ENCODE assay signal across 10 cellular contexts in the genomic region with DNA sequence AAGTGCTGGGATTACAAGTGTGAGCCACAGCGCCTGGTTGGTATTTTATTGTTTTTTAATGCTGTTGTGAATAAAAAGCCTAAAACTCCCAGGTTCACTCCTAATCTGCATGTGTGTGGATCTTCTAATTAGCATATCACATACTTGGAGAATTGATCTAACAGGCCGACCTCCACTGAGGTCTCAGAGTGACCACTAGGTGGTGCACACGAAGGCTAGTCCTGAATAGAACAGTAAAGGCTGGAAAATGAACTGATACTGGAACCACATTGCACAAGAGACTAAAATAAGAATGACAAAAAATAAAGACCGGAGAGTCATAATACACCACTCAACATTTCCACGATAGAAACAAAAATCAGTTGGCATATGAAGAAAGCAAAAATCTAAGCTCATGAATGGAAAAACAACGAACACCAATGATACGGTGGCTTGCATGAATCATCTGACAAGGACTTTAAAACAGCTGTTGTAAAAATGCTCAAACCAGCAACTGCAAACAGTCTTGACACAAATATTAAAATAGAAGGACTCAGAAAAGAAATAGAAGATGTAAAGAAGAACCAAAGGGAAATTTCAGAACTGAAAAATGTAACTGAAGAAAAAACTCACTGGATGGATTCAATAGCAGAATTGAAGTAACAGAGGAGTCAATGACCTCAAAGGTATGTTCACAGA. TPM values are rescaled to one million over a fixed set of nuclear protein-coding genes. Genes with fewer than 3 reads are reported as not detected.
DNase-seq lines count a peak whose midpoint lies in the region; ATAC-seq and TF ChIP-seq lines count a peak whose summit lies in the region.
"Had no signal": no experiment of that assay in that cellular context is flagged by ENCODE, and none has a peak within 500 bp of the region (broad histone marks: within the 10 kb centered on the region; RNA-seq: fewer than 3 reads in every experiment).

No MANE protein-coding gene starts in this region.

- TF ChIP-seq POLR2A in heart left ventricle (IDR thresholded peaks at IDR 0.05) (no peak), stomach (IDR thresholded peaks at IDR 0.05) (no peak), uterus (IDR thresholded peaks at IDR 0.05) (no peak)

- peak overlapping the region; percentile 14 for H3K27ac Mint-ChIP-seq in activated B cell treated with CpG ODN at 0.5 μM for 24 hours

- no peak for ATAC-seq in activated B cell treated with CpG ODN at 0.5 μM for 24 hours (ENCODE audit: low read depth)
- peak in 3 of 4 donors; percentile 45 to 62 (median 53) for ATAC-seq in heart left ventricle
- no peak for ATAC-seq in HG02981 (IDR thresholded peaks at IDR 0.05; ENCODE audit: unreplicated experiment)

- H3K27me3 ChIP-seq in heart left ventricle (peaks cover 13 to 35% (median 19%) of the 10 kb centered on the region in 9 donors), stomach (peaks cover 0 to 26% (median 20%) of the 10 kb centered on the region in 3 donors), uterus (no peaks in the 10 kb centered on the region)

- H3K36me3 Mint-ChIP-seq in activated B cell treated with CpG ODN at 0.5 μM for 24 hours (ENCODE audit: low read depth) = peaks cover 4% of the 10 kb centered on the region

- 57 to 63% (median 61%) methylated on average over 7 of the region's 7 CpGs for WGBS in heart left ventricle, 4 donors
- WGBS in stomach, 5 donors = 50 to 57% (median 53%) methylated on average over 7 of the region's 7 CpGs

- no peak overlapping the region for H3K4me3 Mint-ChIP-seq in activated B cell treated with CpG ODN at 0.5 μM for 24 hours

- TF ChIP-seq CTCF in activated B cell treated with CpG ODN at 0.5 μM for 24 hours (IDR thresholded peaks at IDR 0.05) (no peak), heart left ventricle (IDR thresholded peaks at IDR 0.05) (peak; percentile 42 to 66 (median 56)), stomach (IDR thresholded peaks at IDR 0.05) (peak in 5 of 7 experiments; percentile 29 to 64 (median 55)), uterus (IDR thresholded peaks at IDR 0.05) (peak in 2 of 4 experiments; percentile 14 to 15)

- CTCF ChIA-PET in activated B cell treated with CpG ODN at 0.5 μM for 24 hours (lab: Charles Lee) = interaction anchor here (0.6 to 1.3 kb wide), 4 partner anchors 13 to 52 kb away, joined by 3 to 6 read pairs (median 5); no protein-coding TSS in a partner anchor

- H3K27ac ChIP-seq in heart left ventricle = no peak overlapping the region
- no peak overlapping the region for H3K27ac ChIP-seq in stomach
- H3K27ac ChIP-seq in uterus = no peak overlapping the region

- H3K9me3 ChIP-seq in heart left ventricle = peaks cover 0 to 14% (median 0%) of the 10 kb centered on the region in 12 donors
- H3K9me3 ChIP-seq in stomach = peaks cover 0 to 3% (median 0%) of the 10 kb centered on the region in 4 donors
- no peaks in the 10 kb centered on the region for H3K9me3 ChIP-seq in uterus

- peaks cover 0 to 18% (median 7%) of the 10 kb centered on the region in 12 donors for H3K4me1 ChIP-seq in heart left ventricle
- peaks cover 10 to 23% (median 14%) of the 10 kb centered on the region in 4 donors for H3K4me1 ChIP-seq in stomach
- H3K4me1 ChIP-seq in uterus = peaks cover 0 to 5% of the 10 kb centered on the region in 2 donors

- intact Hi-C loops in activated B cell treated with CpG ODN at 0.5 μM for 24 hours (cut with micrococcal nuclease) = loop anchor here (5.0 kb wide), 2 partner anchors 38 to 53 kb away; no protein-coding TSS in a partner anchor
- intact Hi-C loops in heart left ventricle (cut with DNase I) = loop anchor here in 2 of 10 donors (5.0 kb wide), 2 partner anchors 47 to 53 kb away; no protein-coding TSS in a partner anchor
- intact Hi-C loops in stomach (cut with DNase I; ENCODE audit: low total_unique reads) = no loop called here
- intact Hi-C loops in uterus (cut with DNase I; ENCODE audit: low total_unique reads) = no loop called here

- no peaks in the 10 kb centered on the region for H3K36me3 ChIP-seq in heart left ventricle
- H3K36me3 ChIP-seq in stomach = no peaks in the 10 kb centered on the region
- no peaks in the 10 kb centered on the region for H3K36me3 ChIP-seq in uterus

- peaks cover 2% of the 10 kb centered on the region for H3K27me3 Mint-ChIP-seq in activated B cell treated with CpG ODN at 0.5 μM for 24 hours

- TF ChIP-seq EP300 in stomach (IDR thresholded peaks at IDR 0.05) = no peak

- H3K9me3 Mint-ChIP-seq in activated B cell treated with CpG ODN at 0.5 μM for 24 hours = peaks cover 8% of the 10 kb centered on the region

- DNase-seq in Daoy (ENCODE audit: low read depth) (peak; percentile 32), HuH-7.5 (ENCODE audit: low spot score) (peak; percentile 78), activated B cell treated with CpG ODN at 0.5 μM for 24 hours (no peak), heart left ventricle (peak in 3 of 5 donors; percentile 12 to 39 (median 24)), stomach (peak; percentile 70), NCI-H2081 (lab: John Stamatoyannopoulos, UW) (no peak), uterus (no peak)
- DNase-seq: naive B cell had no signal

- H3K4me1 Mint-ChIP-seq in activated B cell treated with CpG ODN at 0.5 μM for 24 hours = peaks cover 33% of the 10 kb centered on the region

- POLR2A ChIA-PET in activated B cell treated with CpG ODN at 0.5 μM for 24 hours (lab: Charles Lee) = interaction anchor here (0.9 to 1.6 kb wide), 4 partner anchors 9 to 43 kb away, joined by 3 to 9 read pairs (median 6); no protein-coding TSS in a partner anchor

- H3K4me3 ChIP-seq in heart left ventricle (no peak overlapping the region), stomach (no peak overlapping the region), uterus (no peak overlapping the region)

RNA-seq across cellular contexts. Expression of a gene that starts 19.2 kb away (rescaled TPM):
- total RNA-seq in Daoy (2014; rRNA removed; shearing (Covaris generic)) = 73.1 and 87.7 TPM in 2 replicates
- total RNA-seq in activated B cell treated with CpG ODN at 0.5 μM for 24 hours (79.8 and 91.7 TPM in 2 replicates), heart left ventricle (100 to 1,000 TPM in 1 of 9 donors, 10 to 100 TPM in 8; 37.7 to 118 (median 51.0) TPM), stomach (100 to 1,000 TPM in 3 of 5 donors, 10 to 100 TPM in 2; 51.9 to 802 (median 298) TPM), uterus (100 to 1,000 TPM in 1 of 4 donors, 10 to 100 TPM in 3; 31.7 to 106 (median 53.6) TPM)
- polyA plus RNA-seq in heart left ventricle (10 to 100 TPM; 45.1 to 50.2 TPM), stomach (10 to 100 TPM; 75.6 to 87.6 (median 81.6) TPM)

RNA-seq across cellular contexts. Expression of a gene that starts 32.8 kb away (rescaled TPM):
- total RNA-seq in Daoy (2014; rRNA removed; shearing (Covaris generic)) = not detected in 2 replicates
- total RNA-seq in activated B cell treated with CpG ODN at 0.5 μM for 24 hours (0.15 and 0.31 TPM in 2 replicates), heart left ventricle (not detected), stomach (1 to 10 TPM in 1 of 5 donors, under 1 TPM in 2, not detected in 2; 0.87 to 1.2 (median 0.92) TPM), uterus (under 1 TPM in 2 of 4 donors, not detected in 2; 0.12 to 0.26 TPM)
- polyA plus RNA-seq in heart left ventricle (not detected), stomach (under 1 TPM in 1 of 3 donors, not detected in 2; 0.03 TPM)
- total RNA-seq: T-helper 1 cell treated with Interleukin-12 subunit alpha and Interleukin-12 subunit beta and Interleukin-4 antibody, amounts not matched to agents 30 ng/mL and 1 ng/mL, for 36 hours had no signal

Comparison
In these comparisons a context has a peak if more than half of its experiments do, and no peak if none do; other contexts are left out.
1. DNase-seq: peak in Daoy (single experiment), HuH-7.5 (single experiment), heart left ventricle (3 of 5) and stomach (single experiment); none in activated B cell treated with CpG ODN at 0.5 μM for 24 hours (single experiment), NCI-H2081 (0 of 2) and uterus (0 of 2).
2. ATAC-seq: peak in heart left ventricle (3 of 4); none in activated B cell treated with CpG ODN at 0.5 μM for 24 hours (single experiment) and HG02981 (single experiment).